Comparison of ENCODE assay signal across 8 cellular contexts in genomic region chr12:75479963-75480461, GRCh38. TPM values are rescaled to one million over a fixed set of nuclear protein-coding genes. Genes with fewer than 3 reads are reported as not detected.
DNase-seq lines count a peak whose midpoint lies in the region; ATAC-seq and TF ChIP-seq lines count a peak whose summit lies in the region.

No MANE protein-coding gene starts in this region.

- 15% methylated on average over 2 of the region's 2 CpGs for WGBS in esophagus muscularis mucosa
- 28 to 59% (median 30%) methylated on average over 2 of the region's 2 CpGs for WGBS in psoas muscle, 3 donors

- no peaks in the 10 kb centered on the region; the same call in 1 of the 2 replicates for H3K27me3 Mint-ChIP-seq in HFFc6 (ENCODE audit: insufficient read depth)

- H3K27ac Mint-ChIP-seq in HFFc6: peak overlapping the region; percentile 95

- H4K20me1 ChIP-seq in PC-9 (ENCODE audit: insufficient read depth): no peaks in the 10 kb centered on the region

- H3K27me3 ChIP-seq in PC-9 (ENCODE audit: insufficient read depth, low read depth): no peaks in the 10 kb centered on the region
- H3K27me3 ChIP-seq in esophagus muscularis mucosa: no peaks in the 10 kb centered on the region
- H3K27me3 ChIP-seq in psoas muscle (ENCODE audit: insufficient read depth in 3 of 3, low read length in 2 of 3): no peaks in the 10 kb centered on the region
- no peaks in the 10 kb centered on the region for H3K27me3 ChIP-seq in H7 (ENCODE audit: control insufficient read depth, insufficient read depth, low read length)

- TF ChIP-seq EP300 in esophagus muscularis mucosa (IDR thresholded peaks at IDR 0.05): no peak

- DNase-seq in HFFc6: peak; percentile 68
- no peak for DNase-seq in PC-9
- no peak for DNase-seq in esophagus muscularis mucosa (ENCODE audit: extremely low spot score)
- no peak for DNase-seq in psoas muscle
- DNase-seq in H7: no peak
- no peak for DNase-seq in T1000 (lab: John Stamatoyannopoulos, UW)
- DNase-seq in NCI-H128 (lab: John Stamatoyannopoulos, UW; ENCODE audit: unreplicated experiment): no peak

- no peak for TF ChIP-seq POLR2A in esophagus muscularis mucosa (IDR thresholded peaks at IDR 0.05; ENCODE audit: low read depth)

- intact Hi-C loops in PC-9 (cut with micrococcal nuclease; ENCODE audit: unreplicated experiment) (loop anchor here (1.0 kb wide), 1 partner anchor 89 kb away; the partner anchor contains the start of gene GLIPR1L2), esophagus muscularis mucosa (cut with DNase I) (loop anchor here (5.0 kb wide), 2 partner anchors 88 to 148 kb away; partner anchors contain the start of genes CAPS2, GLIPR1L1 and GLIPR1L2), psoas muscle (cut with DNase I) (no loop called here)

- no peak overlapping the region; the same call in 1 of the 2 replicates for H2AFZ ChIP-seq in PC-9

- TF ChIP-seq CTCF in HFFc6 (IDR thresholded peaks at IDR 0.05): no peak
- TF ChIP-seq CTCF in PC-9 (conservative IDR thresholded peaks at IDR 0.05): no peak
- no peak for TF ChIP-seq CTCF in esophagus muscularis mucosa (IDR thresholded peaks at IDR 0.05)
- no peak for TF ChIP-seq CTCF in psoas muscle (IDR thresholded peaks at IDR 0.05)

- no peak overlapping the region for H3K4me3 ChIP-seq in PC-9
- H3K4me3 ChIP-seq in esophagus muscularis mucosa: peak overlapping the region; percentile 44 to 66 (median 59)
- H3K4me3 ChIP-seq in psoas muscle: peak overlapping the region; percentile 62
- H3K4me3 ChIP-seq in H7 (ENCODE audit: insufficient read depth, low read depth, low read length): no peak overlapping the region

- H3K9me3 ChIP-seq in PC-9 (ENCODE audit: insufficient read depth, low read depth): no peaks in the 10 kb centered on the region
- no peaks in the 10 kb centered on the region for H3K9me3 ChIP-seq in esophagus muscularis mucosa
- no peaks in the 10 kb centered on the region for H3K9me3 ChIP-seq in psoas muscle

- no peak overlapping the region for H3K27ac ChIP-seq in PC-9
- H3K27ac ChIP-seq in esophagus muscularis mucosa (replicated peaks in 1 of 4): peak overlapping the region; percentile 77 to 84 (median 80)
- H3K27ac ChIP-seq in psoas muscle: peak overlapping the region; percentile 64

- H3K4me1 ChIP-seq in PC-9 (replicated peaks; ENCODE audit: insufficient read depth) (peaks cover 11% of the 10 kb centered on the region; the same call in 1 of the 2 replicates), esophagus muscularis mucosa (peaks cover 0 to 45% (median 38%) of the 10 kb centered on the region in 4 donors), psoas muscle (peaks cover 9% of the 10 kb centered on the region)

- no peaks in the 10 kb centered on the region for H3K79me2 ChIP-seq in PC-9 (ENCODE audit: low read depth)

- CTCF ChIA-PET in PC-9 (lab: Charles Lee): interaction anchor here (0.8 kb wide), 1 partner anchor 91 kb away, joined by 3 read pairs; no protein-coding TSS in a partner anchor

- peaks cover 72% of the 10 kb centered on the region for H3K4me1 Mint-ChIP-seq in HFFc6 (ENCODE audit: low read depth)

- H3K4me2 ChIP-seq in PC-9: no peak overlapping the region

- no peaks in the 10 kb centered on the region for H3K9me2 ChIP-seq in PC-9 (ENCODE audit: insufficient read depth)

- H3K4me3 Mint-ChIP-seq in HFFc6: peak overlapping the region; percentile 93

- TSS peak; percentile 92 for BruUV-seq in PC-9 (replicated peaks; lab: Mats Ljungman, UMichigan)

- H3K9me3 Mint-ChIP-seq in HFFc6: no peaks in the 10 kb centered on the region

- no peaks in the 10 kb centered on the region for H3K36me3 ChIP-seq in PC-9 (ENCODE audit: low read depth)
- no peaks in the 10 kb centered on the region for H3K36me3 ChIP-seq in esophagus muscularis mucosa
- no peaks in the 10 kb centered on the region for H3K36me3 ChIP-seq in psoas muscle (ENCODE audit: insufficient read depth in 1 of 2, low read depth in 1 of 2)
- no peaks in the 10 kb centered on the region for H3K36me3 ChIP-seq in H7 (replicated peaks; ENCODE audit: control insufficient read depth, insufficient read depth, low read length)

- H3F3A ChIP-seq in PC-9 (ENCODE audit: insufficient read depth, low read depth): no peaks in the 10 kb centered on the region

- H3K36me3 Mint-ChIP-seq in HFFc6 (ENCODE audit: low read depth): peaks cover 44% of the 10 kb centered on the region

- ATAC-seq in GM18499 (IDR thresholded peaks at IDR 0.05; ENCODE audit: insufficient read depth, unreplicated experiment) (peak; percentile 22), psoas muscle (peak; percentile 44 to 62 (median 54))

- POLR2A ChIA-PET in PC-9 (lab: Charles Lee; ENCODE audit: unreplicated experiment): interaction anchor here (0.6 to 1.7 kb wide), 4 partner anchors 17 to 973 kb away, joined by 4 to 11 read pairs (median 8); partner anchors contain the start of gene GLIPR1L2

RNA-seq across cellular contexts. Expression of gene GLIPR1, which starts 0.5 kb away (rescaled TPM):
- total RNA-seq in HFFc6 (2021; fragmentation: NEBNext Ultra II Directional; extraction: Animal tissue kit (Norgen Biotek cat#: 25700)): 100 to 1,000 TPM; 190 to 339 (median 278) TPM
- total RNA-seq in PC-9 (2021) (6.2 and 14.1 TPM in 2 replicates), esophagus muscularis mucosa (10 to 100 TPM; 10.9 to 19.5 (median 15.8) TPM), psoas muscle (1 to 10 TPM; 2.8 to 5.7 (median 4.9) TPM)
- polyA plus RNA-seq in psoas muscle: 1 to 10 TPM in 1 of 3 donors, under 1 TPM in 2; 0.52 to 4.4 (median 0.88) TPM
- total RNA-seq in H7 (2014; rRNA removed; shearing (Covaris generic)): 0.21 and 0.52 TPM in 2 replicates

RNA-seq across cellular contexts. Expression of gene KRR1, which starts 31.4 kb away (rescaled TPM):
- 10 to 100 TPM; 52.4 to 64.4 (median 61.8) TPM for total RNA-seq in HFFc6 (2021; fragmentation: NEBNext Ultra II Directional; extraction: Animal tissue kit (Norgen Biotek cat#: 25700))
- total RNA-seq in PC-9 (2021): 41.6 and 45.9 TPM in 2 replicates
- 10 to 100 TPM; 17.9 to 37.4 (median 23.8) TPM for total RNA-seq in esophagus muscularis mucosa
- 10 to 100 TPM; 43.1 to 64.9 (median 50.9) TPM for total RNA-seq in psoas muscle
- polyA plus RNA-seq in psoas muscle: 10 to 100 TPM; 15.7 to 40.4 (median 32.4) TPM
- 25.6 and 35.0 TPM in 2 replicates for total RNA-seq in H7 (2014; rRNA removed; shearing (Covaris generic))

Comparison
In these comparisons a context has a peak if more than half of its experiments do, and no peak if none do; other contexts are left out.
1. H3K4me3 ChIP-seq: peak in esophagus muscularis mucosa (4 of 4) and psoas muscle (single experiment); none in PC-9 (single experiment) and H7 (single experiment).
2. RNA of gene GLIPR1, which starts 0.5 kb away (total RNA-seq): 190 to 339 TPM in HFFc6; 10.9 to 19.5 TPM in esophagus muscularis mucosa, 6.2 to 14.1 TPM in PC-9, 2.8 to 5.7 TPM in psoas muscle and 0.21 to 0.52 TPM in H7; every median in the first group is over 4 times any median in the second.
3. intact Hi-C loops: an anchor here in PC-9 (1.0 kb wide) and esophagus muscularis mucosa (5.0 kb wide); none called in psoas muscle.